11 cellular contexts compared by ENCODE assay signal in the genomic region with DNA sequence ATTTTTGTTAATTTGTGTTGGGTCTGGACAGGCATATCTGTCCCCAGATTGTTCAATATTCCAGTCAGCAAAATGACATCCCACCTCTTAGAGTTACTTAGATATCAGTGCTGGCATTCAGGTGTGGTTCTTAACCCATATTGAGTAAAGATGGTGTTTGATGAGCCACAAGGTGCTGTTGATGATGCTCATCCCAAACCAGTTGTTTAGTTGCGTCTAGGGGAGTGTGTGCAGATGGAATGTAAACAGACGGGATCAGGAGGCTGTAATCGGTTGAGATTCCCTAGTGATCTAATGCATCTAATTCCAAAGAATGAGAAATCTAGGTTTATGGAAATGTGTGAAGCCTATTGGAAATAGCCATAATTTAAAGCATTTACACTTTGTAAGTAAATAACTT. TPM values are rescaled to one million over a fixed set of nuclear protein-coding genes. Genes with fewer than 3 reads are reported as not detected.
A peak's percentile ranks its signal among the peaks of the same experiment; 100 is the strongest.
DNase-seq lines count a peak whose midpoint lies in the region; ATAC-seq and TF ChIP-seq lines count a peak whose summit lies in the region.
"Had no signal": no experiment of that assay in that cellular context is flagged by ENCODE, and none has a peak within 500 bp of the region (broad histone marks: within the 10 kb centered on the region; RNA-seq: fewer than 3 reads in every experiment).

No MANE protein-coding gene starts in this region.

- H3K4me3 Mint-ChIP-seq in activated CD4-positive, alpha-beta T cell treated with anti-CD3 and anti-CD28 coated beads, Interleukin-2, amount 10 ng/mL, durations not matched to agents 24 days and 14 days, result no peak overlapping the region
- H3K4me3 Mint-ChIP-seq in activated CD4-positive, alpha-beta T cell treated with anti-CD3 and anti-CD28 coated beads for 36 hours, result no peak overlapping the region
- no peak overlapping the region for H3K4me3 Mint-ChIP-seq in activated CD8-positive, alpha-beta memory T cell treated with anti-CD3 and anti-CD28 coated beads, Interleukin-2, amount 10 ng/mL, durations not matched to agents 7 days and 5 days
- H3K4me3 Mint-ChIP-seq: stimulated activated memory B cell treated with anti-CD40 and anti-IgM and Interleukin-4, amounts not matched to agents 10 μg/mL and 1 μg/mL and 100 μg/mL, for 72 hours had no signal

- H3K36me3 Mint-ChIP-seq in activated CD4-positive, alpha-beta T cell treated with anti-CD3 and anti-CD28 coated beads, Interleukin-2, amount 10 ng/mL, durations not matched to agents 24 days and 14 days (ENCODE audit: low read depth), result peaks cover 2% of the 10 kb centered on the region
- no peaks in the 10 kb centered on the region for H3K36me3 Mint-ChIP-seq in activated CD4-positive, alpha-beta T cell treated with anti-CD3 and anti-CD28 coated beads for 36 hours (ENCODE audit: low read depth)
- no peaks in the 10 kb centered on the region for H3K36me3 Mint-ChIP-seq in activated CD8-positive, alpha-beta memory T cell treated with anti-CD3 and anti-CD28 coated beads, Interleukin-2, amount 10 ng/mL, durations not matched to agents 7 days and 5 days
- H3K36me3 Mint-ChIP-seq: stimulated activated memory B cell treated with anti-CD40 and anti-IgM and Interleukin-4, amounts not matched to agents 10 μg/mL and 1 μg/mL and 100 μg/mL, for 72 hours had no signal

- H3K9ac ChIP-seq in SK-N-MC (ENCODE audit: insufficient read length) (no peak overlapping the region), iPS-20b (ENCODE audit: low read depth, low read length) (peak overlapping the region; percentile 68; the same call in 1 of the 2 replicates)

- no peaks in the 10 kb centered on the region for H3K9me3 Mint-ChIP-seq in activated CD4-positive, alpha-beta T cell treated with anti-CD3 and anti-CD28 coated beads, Interleukin-2, amount 10 ng/mL, durations not matched to agents 24 days and 14 days
- no peaks in the 10 kb centered on the region for H3K9me3 Mint-ChIP-seq in activated CD4-positive, alpha-beta T cell treated with anti-CD3 and anti-CD28 coated beads for 36 hours (ENCODE audit: low read depth)
- no peaks in the 10 kb centered on the region for H3K9me3 Mint-ChIP-seq in activated CD8-positive, alpha-beta memory T cell treated with anti-CD3 and anti-CD28 coated beads, Interleukin-2, amount 10 ng/mL, durations not matched to agents 7 days and 5 days (ENCODE audit: low read depth)
- H3K9me3 Mint-ChIP-seq: stimulated activated memory B cell treated with anti-CD40 and anti-IgM and Interleukin-4, amounts not matched to agents 10 μg/mL and 1 μg/mL and 100 μg/mL, for 72 hours had no signal

- ATAC-seq in activated CD4-positive, alpha-beta T cell treated with anti-CD3 and anti-CD28 coated beads for 36 hours, result no peak
- ATAC-seq in upper lobe of right lung (no peak), SK-N-SH treated with all-trans-retinoic acid at 6 μM for 48 hours (no peak)
- no peak for ATAC-seq in activated CD8-positive, alpha-beta memory T cell treated with anti-CD3 and anti-CD28 coated beads, Interleukin-2, amount 10 ng/mL, durations not matched to agents 7 days and 5 days

- H3K27ac Mint-ChIP-seq in activated CD4-positive, alpha-beta T cell treated with anti-CD3 and anti-CD28 coated beads, Interleukin-2, amount 10 ng/mL, durations not matched to agents 24 days and 14 days, result no peak overlapping the region
- no peak overlapping the region for H3K27ac Mint-ChIP-seq in activated CD4-positive, alpha-beta T cell treated with anti-CD3 and anti-CD28 coated beads for 36 hours
- no peak overlapping the region for H3K27ac Mint-ChIP-seq in activated CD8-positive, alpha-beta memory T cell treated with anti-CD3 and anti-CD28 coated beads, Interleukin-2, amount 10 ng/mL, durations not matched to agents 7 days and 5 days
- H3K27ac Mint-ChIP-seq: stimulated activated memory B cell treated with anti-CD40 and anti-IgM and Interleukin-4, amounts not matched to agents 10 μg/mL and 1 μg/mL and 100 μg/mL, for 72 hours had no signal

- peak; percentile 57 for DNase-seq in activated CD4-positive, alpha-beta T cell treated with anti-CD3 and anti-CD28 coated beads, Interleukin-2, amount 10 ng/mL, durations not matched to agents 24 days and 14 days
- no peak for DNase-seq in activated CD4-positive, alpha-beta T cell treated with anti-CD3 and anti-CD28 coated beads for 36 hours
- DNase-seq in SK-N-MC (ENCODE audit: low read depth, low spot score) (no peak), upper lobe of right lung (no peak), UCSD-AML1 (lab: John Stamatoyannopoulos, UW; ENCODE audit: unreplicated experiment) (no peak)
- no peak for DNase-seq in activated CD8-positive, alpha-beta memory T cell treated with anti-CD3 and anti-CD28 coated beads, Interleukin-2, amount 10 ng/mL, durations not matched to agents 7 days and 5 days
- DNase-seq: Kasumi-1 had no signal

- H3K4me1 ChIP-seq in iPS-20b (ENCODE audit: insufficient read depth, low read length), result peaks cover 13% of the 10 kb centered on the region; the same call in 1 of the 2 replicates
- peaks cover 8% of the 10 kb centered on the region for H3K4me1 ChIP-seq in upper lobe of right lung

- H3K27me3 ChIP-seq in iPS-20b (ENCODE audit: insufficient read depth, low read length) (peaks cover 22% of the 10 kb centered on the region), upper lobe of right lung (peaks cover 43% of the 10 kb centered on the region)

- peak overlapping the region; percentile 74 for H3K4me3 ChIP-seq in SK-N-MC
- H3K4me3 ChIP-seq in iPS-20b (ENCODE audit: low read length), result peak overlapping the region; percentile 78
- H3K4me3 ChIP-seq in upper lobe of right lung, result peak overlapping the region; percentile 57

- peaks cover 13% of the 10 kb centered on the region for H3K27me3 Mint-ChIP-seq in activated CD4-positive, alpha-beta T cell treated with anti-CD3 and anti-CD28 coated beads, Interleukin-2, amount 10 ng/mL, durations not matched to agents 24 days and 14 days
- peaks cover 3% of the 10 kb centered on the region for H3K27me3 Mint-ChIP-seq in activated CD4-positive, alpha-beta T cell treated with anti-CD3 and anti-CD28 coated beads for 36 hours
- peaks cover 11% of the 10 kb centered on the region for H3K27me3 Mint-ChIP-seq in activated CD8-positive, alpha-beta memory T cell treated with anti-CD3 and anti-CD28 coated beads, Interleukin-2, amount 10 ng/mL, durations not matched to agents 7 days and 5 days

- no peaks in the 10 kb centered on the region for H3K36me3 ChIP-seq in SK-N-MC (ENCODE audit: insufficient read depth, low read length)
- H3K36me3 ChIP-seq in iPS-20b (ENCODE audit: insufficient read depth, low read depth, low read length), result no peaks in the 10 kb centered on the region
- H3K36me3 ChIP-seq in upper lobe of right lung, result no peaks in the 10 kb centered on the region
- H3K36me3 ChIP-seq: neutrophil had no signal

- POLR2A ChIA-PET in activated CD4-positive, alpha-beta T cell treated with anti-CD3 and anti-CD28 coated beads for 36 hours (lab: Charles Lee), result no interaction called here

- H3K27ac ChIP-seq in SK-N-MC (no peak overlapping the region), iPS-20b (ENCODE audit: low read length) (no peak overlapping the region), upper lobe of right lung (no peak overlapping the region)
- H3K27ac ChIP-seq: neutrophil had no signal

- H3K9me3 ChIP-seq in SK-N-MC (ENCODE audit: low read depth, low read length) (no peaks in the 10 kb centered on the region), iPS-20b (ENCODE audit: insufficient read depth, low read depth, low read length) (no peaks in the 10 kb centered on the region), upper lobe of right lung (no peaks in the 10 kb centered on the region)
- H3K9me3 ChIP-seq: neutrophil had no signal

- peaks cover 5% of the 10 kb centered on the region for H3K4me1 Mint-ChIP-seq in activated CD4-positive, alpha-beta T cell treated with anti-CD3 and anti-CD28 coated beads, Interleukin-2, amount 10 ng/mL, durations not matched to agents 24 days and 14 days
- peaks cover 22% of the 10 kb centered on the region for H3K4me1 Mint-ChIP-seq in activated CD4-positive, alpha-beta T cell treated with anti-CD3 and anti-CD28 coated beads for 36 hours
- peaks cover 6% of the 10 kb centered on the region for H3K4me1 Mint-ChIP-seq in activated CD8-positive, alpha-beta memory T cell treated with anti-CD3 and anti-CD28 coated beads, Interleukin-2, amount 10 ng/mL, durations not matched to agents 7 days and 5 days

- TF ChIP-seq CTCF in upper lobe of right lung (IDR thresholded peaks at IDR 0.05), result no peak

- intact Hi-C loops in activated CD4-positive, alpha-beta T cell treated with anti-CD3 and anti-CD28 coated beads, Interleukin-2, amount 10 ng/mL, durations not matched to agents 24 days and 14 days (cut with micrococcal nuclease), result loop anchor here (5.0 kb wide), 1 partner anchor 111 kb away; a partner anchor contains a TSS
- intact Hi-C loops in activated CD4-positive, alpha-beta T cell treated with anti-CD3 and anti-CD28 coated beads for 36 hours (cut with DNase I, micrococcal nuclease), result loop anchor here (10.0 kb wide), 2 partner anchors 1259 to 1271 kb away; a partner anchor contains a TSS
- intact Hi-C loops in upper lobe of right lung (cut with DNase I), result no loop called here

- CTCF ChIA-PET in activated CD4-positive, alpha-beta T cell treated with anti-CD3 and anti-CD28 coated beads for 36 hours (lab: Charles Lee), result no interaction called here
- CTCF ChIA-PET in activated CD8-positive, alpha-beta memory T cell treated with anti-CD3 and anti-CD28 coated beads, Interleukin-2, amount 10 ng/mL, durations not matched to agents 7 days and 5 days (lab: Charles Lee), result no interaction called here

TF ChIP-seq in SK-N-SH treated with all-trans-retinoic acid at 6 μM for 48 hours, 23 proteins besides CTCF, POLR2A, EP300 and RAD21:
- no peak for TF ChIP-seq SNAI2 (CRISPR knock-in tag; IDR thresholded peaks at IDR 0.05)
- TF ChIP-seq PPARA (CRISPR knock-in tag; IDR thresholded peaks at IDR 0.05; ENCODE audit: borderline replicate concordance), result no peak
- no peak for TF ChIP-seq TCF4 (CRISPR knock-in tag; IDR thresholded peaks at IDR 0.05; ENCODE audit: borderline replicate concordance)

RNA-seq across cellular contexts. Expression of a gene that starts 1.1 kb away (rescaled TPM):
- 1.6 and 2.1 TPM in 2 replicates for total RNA-seq in activated CD4-positive, alpha-beta T cell treated with anti-CD3 and anti-CD28 coated beads, Interleukin-2, amount 10 ng/mL, durations not matched to agents 24 days and 14 days
- 10 to 100 TPM; 15.2 TPM for total RNA-seq in activated CD4-positive, alpha-beta T cell treated with anti-CD3 and anti-CD28 coated beads for 36 hours
- 18.5 TPM for total RNA-seq in upper lobe of right lung
- total RNA-seq in activated CD8-positive, alpha-beta memory T cell treated with anti-CD3 and anti-CD28 coated beads, Interleukin-2, amount 10 ng/mL, durations not matched to agents 7 days and 5 days, result 1 to 10 TPM; 1.0 to 2.3 TPM
